In genomic region chr12:54420766-54421144, GRCh38 we compare ENCODE assay signal across 11 cellular contexts. TPM values are rescaled to one million over a fixed set of nuclear protein-coding genes. Genes with fewer than 3 reads are reported as not detected.
A peak's percentile ranks its signal among the peaks of the same experiment; 100 is the strongest.
DNase-seq lines count a peak whose midpoint lies in the region; ATAC-seq, FAIRE-seq and TF ChIP-seq lines count a peak whose summit lies in the region.
"Had no signal": no experiment of that assay in that cellular context is flagged by ENCODE, and none has a peak within 500 bp of the region (broad histone marks: within the 10 kb centered on the region; RNA-seq: fewer than 3 reads in every experiment).

No MANE protein-coding gene starts in this region.

- peaks cover 44% of the 10 kb centered on the region for H3K79me2 ChIP-seq in endothelial cell of umbilical vein (ENCODE audit: control insufficient read depth, insufficient read depth, low read length)

- no peaks in the 10 kb centered on the region for H3K27me3 Mint-ChIP-seq in CD8-positive, alpha-beta T cell (ENCODE audit: low read depth)
- peaks cover 4% of the 10 kb centered on the region for H3K27me3 Mint-ChIP-seq in osteocyte (ENCODE audit: unreplicated experiment)

- no peak overlapping the region for H3K27ac ChIP-seq in CD8-positive, alpha-beta T cell (ENCODE audit: low read depth, low read length)
- peak overlapping the region; percentile 79 for H3K27ac ChIP-seq in endothelial cell of umbilical vein (ENCODE audit: insufficient read depth, low read depth, low read length)

- TF ChIP-seq POLR2A in NB4 (IDR thresholded peaks at IDR 0.05; ENCODE audit: extremely low read depth, insufficient read length) (no peak), endothelial cell of umbilical vein (IDR thresholded peaks at IDR 0.05; ENCODE audit: low read depth, low read length) (no peak)

- H3K27me3 ChIP-seq in CD8-positive, alpha-beta T cell (ENCODE audit: insufficient read depth, low read length): no peaks in the 10 kb centered on the region
- no peaks in the 10 kb centered on the region for H3K27me3 ChIP-seq in endothelial cell of umbilical vein (ENCODE audit: control insufficient read depth in 2 of 2, insufficient read depth in 2 of 2, low read length in 2 of 2)

- no peak for ATAC-seq in CD8-positive, alpha-beta T cell
- ATAC-seq: PC-3 had no signal

- peak overlapping the region; percentile 59 for H3K4me2 ChIP-seq in endothelial cell of umbilical vein (ENCODE audit: insufficient read depth, low read length)

- TF ChIP-seq CTCF in CD8-positive, alpha-beta T cell (IDR thresholded peaks at IDR 0.05): no peak
- TF ChIP-seq CTCF in NB4 (IDR thresholded peaks at IDR 0.05; ENCODE audit: low read depth, low read length) (no peak), endothelial cell of umbilical vein (IDR thresholded peaks at IDR 0.05; ENCODE audit: extremely low read depth in 1 of 2, insufficient read depth in 1 of 2, low read depth in 1 of 2, low read length in 2 of 2) (no peak), osteocyte (IDR thresholded peaks at IDR 0.05) (no peak)

- H3K9me3 ChIP-seq in CD8-positive, alpha-beta T cell (ENCODE audit: low read length): no peaks in the 10 kb centered on the region
- no peaks in the 10 kb centered on the region for H3K9me3 ChIP-seq in endothelial cell of umbilical vein (replicated peaks; ENCODE audit: control insufficient read depth, insufficient read depth, low read length)

- H2AFZ ChIP-seq in endothelial cell of umbilical vein (ENCODE audit: low read depth, low read length): no peak overlapping the region

- H3K36me3 ChIP-seq in CD8-positive, alpha-beta T cell (ENCODE audit: insufficient read depth, low read length): no peaks in the 10 kb centered on the region
- peaks cover 0 to 4% of the 10 kb centered on the region in 2 experiments for H3K36me3 ChIP-seq in endothelial cell of umbilical vein (ENCODE audit: control insufficient read depth in 2 of 2, extremely low read depth in 1 of 2, insufficient read depth in 2 of 2, low read length in 2 of 2)

- H3K4me3 ChIP-seq in CD8-positive, alpha-beta T cell (ENCODE audit: low read depth, low read length): peak overlapping the region; percentile 2
- H3K4me3 ChIP-seq in NB4 (ENCODE audit: low read depth, low read length) (peak overlapping the region; percentile 34), endothelial cell of umbilical vein (replicated peaks in 1 of 3; ENCODE audit: insufficient read depth in 1 of 3, low read depth in 1 of 3, low read length in 3 of 3) (no peak overlapping the region)

- CTCF ChIA-PET in CD8-positive, alpha-beta T cell (lab: Charles Lee): interaction anchor here (0.6 to 14.2 kb wide), 6 partner anchors 11 to 86 kb away, joined by 3 to 325 read pairs (median 6); no protein-coding TSS in a partner anchor
- CTCF ChIA-PET in endothelial cell of umbilical vein (lab: Charles Lee): interaction anchor here (1.4 to 11.8 kb wide), 6 partner anchors 8 to 21 kb away, joined by 3 to 136 read pairs (median 18); no protein-coding TSS in a partner anchor

- no peak for DNase-seq in CD8-positive, alpha-beta T cell
- DNase-seq in NB4 (ENCODE audit: low read depth) (peak; percentile 81), endothelial cell of umbilical vein (ENCODE audit: low read depth, low spot score) (peak; percentile 60), osteocyte (ENCODE audit: extremely low spot score, unreplicated experiment) (no peak), globus pallidus (ENCODE audit: low spot score) (no peak), HK-2 (ENCODE audit: unreplicated experiment) (no peak), SW 1271 (lab: John Stamatoyannopoulos, UW) (no peak), DMS153 treated with DMSO at 0.1 percent for 48 hours (lab: John Stamatoyannopoulos, UW; ENCODE audit: unreplicated experiment) (no peak)
- DNase-seq: activated effector memory CD4-positive, alpha-beta T cell treated with anti-CD3 and anti-CD28 coated beads, Interleukin-2, amount 50 U/mL, for 16 hours; hippocampal formation; PC-3 had no signal

- intact Hi-C loops in CD8-positive, alpha-beta T cell (cut with DNase I, micrococcal nuclease): no loop called here
- intact Hi-C loops in endothelial cell of umbilical vein (cut with micrococcal nuclease): no loop called here

- no peaks in the 10 kb centered on the region for H3K9me3 Mint-ChIP-seq in CD8-positive, alpha-beta T cell
- no peaks in the 10 kb centered on the region for H3K9me3 Mint-ChIP-seq in osteocyte (ENCODE audit: unreplicated experiment)

- H3K4me3 Mint-ChIP-seq in CD8-positive, alpha-beta T cell: peak overlapping the region; percentile 72
- peak overlapping the region; percentile 12 for H3K4me3 Mint-ChIP-seq in osteocyte (ENCODE audit: unreplicated experiment)

- peaks cover 14% of the 10 kb centered on the region for H3K36me3 Mint-ChIP-seq in CD8-positive, alpha-beta T cell
- no peaks in the 10 kb centered on the region for H3K36me3 Mint-ChIP-seq in osteocyte (ENCODE audit: unreplicated experiment)

- POLR2A ChIA-PET in CD8-positive, alpha-beta T cell (lab: Charles Lee): no interaction called here
- POLR2A ChIA-PET in endothelial cell of umbilical vein (lab: Charles Lee): interaction anchor here (1.1 kb wide), 2 partner anchors 10 to 12 kb away, joined by 3 to 5 read pairs; no protein-coding TSS in a partner anchor

- H4K20me1 ChIP-seq in endothelial cell of umbilical vein (replicated peaks; ENCODE audit: control insufficient read depth, extremely low read depth, insufficient read depth, low read length): no peaks in the 10 kb centered on the region

- peaks cover 44% of the 10 kb centered on the region for H3K4me1 Mint-ChIP-seq in CD8-positive, alpha-beta T cell (ENCODE audit: low read depth)
- peaks cover 43% of the 10 kb centered on the region for H3K4me1 Mint-ChIP-seq in osteocyte (ENCODE audit: unreplicated experiment)

- dilution Hi-C loops in endothelial cell of umbilical vein (cut with MboI; ENCODE audit: extremely low pct_ligation_motif_present, low sequenced_read_pairs): no loop called here

- FAIRE-seq in endothelial cell of umbilical vein (lab: Jason Lieb, UNC): no peak

- peak overlapping the region; percentile 49 for H3K9ac ChIP-seq in endothelial cell of umbilical vein (replicated peaks; ENCODE audit: extremely low read depth, insufficient read depth, low read length)

- H3K9me1 ChIP-seq in endothelial cell of umbilical vein (replicated peaks; ENCODE audit: control insufficient read depth, extremely low read depth, insufficient read depth, low read length): no peaks in the 10 kb centered on the region

- H3K4me1 ChIP-seq in CD8-positive, alpha-beta T cell (ENCODE audit: insufficient read depth, low read length): peaks cover 39% of the 10 kb centered on the region
- peaks cover 70% of the 10 kb centered on the region for H3K4me1 ChIP-seq in endothelial cell of umbilical vein (ENCODE audit: control insufficient read depth, extremely low read depth, insufficient read depth, low read length)

- no TSS peak for BruUV-seq in endothelial cell of umbilical vein (replicated peaks; lab: Mats Ljungman, UMichigan)

- H3K27ac Mint-ChIP-seq in CD8-positive, alpha-beta T cell: peak overlapping the region; percentile 86
- peak overlapping the region; percentile 12 for H3K27ac Mint-ChIP-seq in osteocyte (ENCODE audit: unreplicated experiment)

RNA-seq across cellular contexts. Expression of gene ITGA5, which starts 1.7 kb away (rescaled TPM):
- total RNA-seq in CD8-positive, alpha-beta T cell: 100 to 1,000 TPM; 115 to 125 TPM
- total RNA-seq in endothelial cell of umbilical vein (938 and 994 TPM in 2 replicates), osteocyte (98.4 and 100 TPM in 2 replicates)
- polyA plus RNA-seq in endothelial cell of umbilical vein: 657 and 731 TPM in 2 replicates
- 643 and 681 TPM in 2 replicates for polyA plus RNA-seq in endothelial cell of umbilical vein (2011; cell fraction: cytosol; rRNA removed)
- polyA plus RNA-seq in endothelial cell of umbilical vein (2011; cell fraction: nucleus; rRNA removed): 771 and 889 TPM in 2 replicates
- 879 and 902 TPM in 2 replicates for polyA plus RNA-seq in endothelial cell of umbilical vein (2012)
- polyA minus RNA-seq in endothelial cell of umbilical vein: 914 and 1,135 TPM in 2 replicates
- polyA minus RNA-seq in endothelial cell of umbilical vein (2011; cell fraction: cytosol; rRNA and poly(A)+ RNA removed): 30.9 TPM
- 459 and 500 TPM in 2 replicates for polyA minus RNA-seq in endothelial cell of umbilical vein (2011; cell fraction: nucleus; rRNA and poly(A)+ RNA removed)

RNA-seq across cellular contexts. Expression of gene ZNF385A, which starts 36.2 kb away (rescaled TPM):
- total RNA-seq in CD8-positive, alpha-beta T cell: 1 to 10 TPM; 2.1 TPM
- total RNA-seq in endothelial cell of umbilical vein: 7.9 and 9.6 TPM in 2 replicates
- polyA plus RNA-seq in endothelial cell of umbilical vein: 1.6 and 2.3 TPM in 2 replicates
- 1.6 and 2.1 TPM in 2 replicates for polyA plus RNA-seq in endothelial cell of umbilical vein (2011; cell fraction: cytosol; rRNA removed)
- polyA plus RNA-seq in endothelial cell of umbilical vein (2011; cell fraction: nucleus; rRNA removed): 3.9 and 4.0 TPM in 2 replicates
- polyA plus RNA-seq in endothelial cell of umbilical vein (2012): 5.2 and 7.8 TPM in 2 replicates
- polyA minus RNA-seq in endothelial cell of umbilical vein: 2.1 and 3.5 TPM in 2 replicates
- polyA minus RNA-seq in endothelial cell of umbilical vein (2011; cell fraction: cytosol; rRNA and poly(A)+ RNA removed): 8.5 TPM
- 2.3 and 4.6 TPM in 2 replicates for polyA minus RNA-seq in endothelial cell of umbilical vein (2011; cell fraction: nucleus; rRNA and poly(A)+ RNA removed)
- total RNA-seq in osteocyte: 12.3 and 12.7 TPM in 2 replicates

RNA-seq across cellular contexts. Expression of gene GTSF1, which starts 52.6 kb away (rescaled TPM):
- total RNA-seq in CD8-positive, alpha-beta T cell: 1 to 10 TPM in 1 of 2 experiments, not detected in 1; 1.0 TPM
- total RNA-seq in endothelial cell of umbilical vein (not detected in 2 replicates), osteocyte (not detected in 2 replicates)
- 14.1 and 15.4 TPM in 2 replicates for polyA plus RNA-seq in endothelial cell of umbilical vein
- 16.9 and 20.1 TPM in 2 replicates for polyA plus RNA-seq in endothelial cell of umbilical vein (2011; cell fraction: cytosol; rRNA removed)
- 8.5 and 10.2 TPM in 2 replicates for polyA plus RNA-seq in endothelial cell of umbilical vein (2011; cell fraction: nucleus; rRNA removed)
- not detected in 2 replicates for polyA plus RNA-seq in endothelial cell of umbilical vein (2012)
- 7.6 and 14.7 TPM in 2 replicates for polyA minus RNA-seq in endothelial cell of umbilical vein
- polyA minus RNA-seq in endothelial cell of umbilical vein (2011; cell fraction: cytosol; rRNA and poly(A)+ RNA removed): not detected
- polyA minus RNA-seq in endothelial cell of umbilical vein (2011; cell fraction: nucleus; rRNA and poly(A)+ RNA removed): 3.0 and 5.3 TPM in 2 replicates
- total RNA-seq: PC-3 had no signal

RNA-seq across cellular contexts. Expression of gene GPR84, which starts 56.5 kb away (rescaled TPM):
- total RNA-seq in CD8-positive, alpha-beta T cell: not detected
- not detected in 2 replicates for total RNA-seq in endothelial cell of umbilical vein
- polyA plus RNA-seq in endothelial cell of umbilical vein: 0.08 TPM in 1 of 2 replicates, not detected in the other
- polyA plus RNA-seq in endothelial cell of umbilical vein (2011; cell fraction: cytosol; rRNA removed): 0.03 TPM in 1 of 2 replicates, not detected in the other
- polyA plus RNA-seq in endothelial cell of umbilical vein (2011; cell fraction: nucleus; rRNA removed): 0.48 and 0.63 TPM in 2 replicates
- not detected in 2 replicates for polyA plus RNA-seq in endothelial cell of umbilical vein (2012)
- not detected in 2 replicates for polyA minus RNA-seq in endothelial cell of umbilical vein
- not detected for polyA minus RNA-seq in endothelial cell of umbilical vein (2011; cell fraction: cytosol; rRNA and poly(A)+ RNA removed)
- polyA minus RNA-seq in endothelial cell of umbilical vein (2011; cell fraction: nucleus; rRNA and poly(A)+ RNA removed): 0.38 and 0.48 TPM in 2 replicates
- not detected in 2 replicates for total RNA-seq in osteocyte
- total RNA-seq: PC-3 had no signal

Comparison
In these comparisons a context has a peak if more than half of its experiments do, and no peak if none do; other contexts are left out.
1. DNase-seq: peak in NB4 (single experiment) and endothelial cell of umbilical vein (single experiment); none in CD8-positive, alpha-beta T cell (0 of 7), osteocyte (single experiment), globus pallidus (single experiment), HK-2 (single experiment), SW 1271 (0 of 2) and DMS153 treated with DMSO at 0.1 percent for 48 hours (single experiment).
2. H3K4me3 ChIP-seq: peak in CD8-positive, alpha-beta T cell (single experiment) and NB4 (single experiment); none in endothelial cell of umbilical vein (0 of 3).